8 cellular contexts compared by ENCODE assay signal in the genomic region with DNA sequence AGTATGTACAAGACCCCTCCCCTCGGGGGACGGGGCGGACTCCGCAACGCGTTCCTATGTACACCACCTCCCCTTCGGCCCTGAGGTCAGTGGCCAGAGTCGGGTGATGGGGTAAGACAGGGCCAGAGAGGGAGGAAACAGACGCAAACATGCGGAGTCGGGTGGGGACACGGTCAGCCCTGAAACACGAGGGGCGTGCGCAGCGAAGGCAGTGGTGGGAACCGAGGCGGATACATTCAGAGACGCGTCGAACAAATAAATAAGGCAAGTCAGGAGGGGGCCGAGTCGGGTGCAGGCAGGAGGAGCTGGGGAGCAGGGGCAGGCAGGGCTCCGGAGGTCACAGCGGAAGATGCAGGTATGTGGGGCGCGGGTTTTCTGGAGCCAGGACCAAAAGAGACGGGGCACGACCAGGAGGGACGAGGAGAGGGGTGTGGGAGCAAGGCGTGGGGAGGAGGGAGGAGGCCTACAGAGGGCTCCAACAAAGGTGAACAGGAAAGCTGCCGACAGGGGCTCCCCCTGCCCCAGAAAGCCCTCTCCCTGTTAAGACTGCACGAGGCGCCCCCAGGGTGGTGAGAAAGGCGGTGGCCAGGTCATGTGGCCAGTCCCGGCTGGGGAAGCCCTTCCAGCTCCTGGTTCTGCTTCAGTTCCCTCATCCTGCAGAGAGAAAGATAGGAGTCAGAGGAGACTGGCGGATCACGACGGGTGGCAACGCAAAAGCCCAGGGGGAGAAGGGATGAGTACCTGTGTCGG. TPM values are rescaled to one million over a fixed set of nuclear protein-coding genes. Genes with fewer than 3 reads are reported as not detected.
DNase-seq lines count a peak whose midpoint lies in the region; ATAC-seq and TF ChIP-seq lines count a peak whose summit lies in the region.

No MANE protein-coding gene starts in this region.

- no peaks in the 10 kb centered on the region for H4K20me1 ChIP-seq in KMS-11 (ENCODE audit: insufficient read depth)
- no peaks in the 10 kb centered on the region for H4K20me1 ChIP-seq in hepatocyte (ENCODE audit: insufficient read depth, poor library complexity, severe bottlenecking)

- TF ChIP-seq CTCF in KMS-11 (conservative IDR thresholded peaks at IDR 0.05; ENCODE audit: low read depth, low read length), result no peak
- no peak for TF ChIP-seq CTCF in hepatocyte (IDR thresholded peaks at IDR 0.05; ENCODE audit: poor library complexity)

- H3K27me3 ChIP-seq in KMS-11 (ENCODE audit: insufficient read depth, low read depth) (no peaks in the 10 kb centered on the region), hepatocyte (no peaks in the 10 kb centered on the region)

- H2AFZ ChIP-seq in KMS-11 (ENCODE audit: low read depth), result no peak overlapping the region; the same call in 1 of the 2 replicates
- H2AFZ ChIP-seq in hepatocyte, result peak overlapping the region; percentile 6

- peak; percentile 7 for ATAC-seq in GM18517 (IDR thresholded peaks at IDR 0.05; ENCODE audit: unreplicated experiment)
- ATAC-seq in GM21381 (IDR thresholded peaks at IDR 0.05; ENCODE audit: unreplicated experiment), result no peak

- no peak overlapping the region for H3K9ac ChIP-seq in KMS-11

- peak; percentile 16 for DNase-seq in activated gamma-delta T cell treated with anti-CD3 and anti-CD28 coated beads, Interleukin-2, amount 50 U/mL, for 16 hours (ENCODE audit: low read depth)
- DNase-seq in hepatocyte (ENCODE audit: low spot score) (peak; percentile 57), EL (no peak), NK-92 (lab: John Stamatoyannopoulos, UW; ENCODE audit: unreplicated experiment) (no peak)
- DNase-seq in stimulated activated CD4-positive, alpha-beta T cell treated with anti-CD3 and anti-CD28 coated beads, Interleukin-1b, Interleukin-23, amount 100 ng/mL, for 48 hours, result peak; percentile 46

- H3K36me3 ChIP-seq in KMS-11 (ENCODE audit: insufficient read depth), result no peaks in the 10 kb centered on the region
- no peaks in the 10 kb centered on the region for H3K36me3 ChIP-seq in hepatocyte (replicated peaks; ENCODE audit: insufficient read depth, low read depth)

- 2% methylated on average over 36 of the region's 41 CpGs for WGBS in hepatocyte (ENCODE audit: low lambda C conversion rate, missing lambda C conversion rate)

- H3K4me2 ChIP-seq in KMS-11 (peak overlapping the region; percentile 36; the same call in 1 of the 2 replicates), hepatocyte (peak overlapping the region; percentile 89)

- H3K4me1 ChIP-seq in KMS-11 (ENCODE audit: low read depth, poor library complexity, severe bottlenecking) (no peaks in the 10 kb centered on the region), hepatocyte (ENCODE audit: insufficient read depth) (peaks cover 22% of the 10 kb centered on the region)

- H3K79me2 ChIP-seq in KMS-11 (ENCODE audit: insufficient read depth, low read depth), result no peaks in the 10 kb centered on the region
- peaks cover 78% of the 10 kb centered on the region for H3K79me2 ChIP-seq in hepatocyte

- no peaks in the 10 kb centered on the region for H3K9me3 ChIP-seq in hepatocyte (ENCODE audit: low read depth)

- H3K9me2 ChIP-seq in hepatocyte (replicated peaks; ENCODE audit: insufficient read depth), result no peaks in the 10 kb centered on the region

- H3K4me3 ChIP-seq in KMS-11 (IDR thresholded peaks at IDR 0.05; ENCODE audit: insufficient read depth, low read depth, low read length) (no peak overlapping the region), hepatocyte (peak overlapping the region; percentile 46)

- H3K27ac ChIP-seq in KMS-11 (no peak overlapping the region), hepatocyte (peak overlapping the region; percentile 93)

RNA-seq across cellular contexts. Expression of gene SPAG7, which starts 0.7 kb away (rescaled TPM):
- 64.3 and 85.7 TPM in 2 replicates for total RNA-seq in hepatocyte
- polyA plus RNA-seq in hepatocyte, result 194 and 224 TPM in 2 replicates

RNA-seq across cellular contexts. Expression of gene ENO3, which starts 17.4 kb away (rescaled TPM):
- 16.3 and 18.7 TPM in 2 replicates for total RNA-seq in hepatocyte
- 30.2 and 40.4 TPM in 2 replicates for polyA plus RNA-seq in hepatocyte

RNA-seq across cellular contexts. Expression of gene CAMTA2, which starts 19.1 kb away (rescaled TPM):
- 6.9 and 12.5 TPM in 2 replicates for total RNA-seq in hepatocyte
- polyA plus RNA-seq in hepatocyte, result 45.6 and 47.5 TPM in 2 replicates

RNA-seq across cellular contexts. Expression of gene PFN1, which starts 20.0 kb away (rescaled TPM):
- 244 and 280 TPM in 2 replicates for total RNA-seq in hepatocyte
- 706 and 713 TPM in 2 replicates for polyA plus RNA-seq in hepatocyte

RNA-seq across cellular contexts. Expression of gene RNF167, which starts 28.3 kb away (rescaled TPM):
- 59.2 and 65.1 TPM in 2 replicates for total RNA-seq in hepatocyte
- 66.5 and 75.3 TPM in 2 replicates for polyA plus RNA-seq in hepatocyte

Comparison
In these comparisons a context has a peak if more than half of its experiments do, and no peak if none do; other contexts are left out.
1. DNase-seq: peak in activated gamma-delta T cell treated with anti-CD3 and anti-CD28 coated beads, Interleukin-2, amount 50 U/mL, for 16 hours (single experiment), hepatocyte (single experiment) and stimulated activated CD4-positive, alpha-beta T cell treated with anti-CD3 and anti-CD28 coated beads, Interleukin-1b, Interleukin-23, amount 100 ng/mL, for 48 hours (single experiment); none in EL (single experiment) and NK-92 (single experiment).